ENCODE assay signal across 22 cellular contexts in the genomic region with DNA sequence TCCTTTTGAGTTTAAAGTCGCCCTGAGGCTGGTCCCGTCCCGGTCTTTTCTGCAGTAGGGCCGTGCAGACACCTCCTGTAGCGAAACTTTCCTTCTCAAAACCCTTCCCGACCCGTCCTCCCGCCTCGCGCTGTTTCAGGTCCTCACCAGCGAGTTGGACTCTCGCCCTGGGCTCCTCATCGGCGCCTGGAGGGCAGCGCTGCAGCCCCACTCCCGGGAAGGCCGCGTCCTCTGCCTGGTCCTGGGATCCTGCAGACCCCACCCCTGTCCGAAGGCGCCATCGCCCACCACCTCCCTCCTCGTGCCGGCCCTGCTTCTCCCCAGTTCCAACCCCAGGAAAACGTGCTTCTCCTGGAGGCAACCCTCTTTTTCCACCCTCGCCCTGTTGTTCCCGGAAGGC. TPM values are rescaled to one million over a fixed set of nuclear protein-coding genes. Genes with fewer than 3 reads are reported as not detected.
DNase-seq lines count a peak whose midpoint lies in the region; ATAC-seq and TF ChIP-seq lines count a peak whose summit lies in the region.
"Had no signal": no experiment of that assay in that cellular context is flagged by ENCODE, and none has a peak within 500 bp of the region (broad histone marks: within the 10 kb centered on the region; RNA-seq: fewer than 3 reads in every experiment).

No MANE protein-coding gene starts in this region.

- H3K9me3 ChIP-seq in upper lobe of right lung = peaks cover 9% of the 10 kb centered on the region

- POLR2A ChIA-PET in WTC11 (lab: Charles Lee) = no interaction called here

- H3K27ac ChIP-seq in upper lobe of right lung = no peak overlapping the region
- H3K27ac ChIP-seq: BLaER1 treated with 17β-estradiol and CSF1 and Interleukin-3, amounts not matched to agents 10 nM and 100 nM; neural progenitor cell; RWPE1; SK-N-MC had no signal

- DNase-seq in WTC11 (ENCODE audit: low spot score) = peak; percentile 23
- DNase-seq in fibroblast of peridontal ligament (ENCODE audit: extremely low read depth) = peak; percentile 19
- DNase-seq in mucosa of gallbladder (ENCODE audit: low spot score) = peak; percentile 23
- no peak for DNase-seq in upper lobe of right lung
- no peak for DNase-seq in HK-2 (ENCODE audit: unreplicated experiment)
- no peak for DNase-seq in SW480 (ENCODE audit: low spot score)
- DNase-seq in activated effector memory CD4-positive, alpha-beta T cell treated with Interleukin-2 at 50 U/mL for 16 hours = no peak
- DNase-seq: activated CD4-positive, alpha-beta T cell treated with anti-CD3 and anti-CD28 coated beads for 36 hours; activated naive CD8-positive, alpha-beta T cell treated with anti-CD3 and anti-CD28 coated beads, Interleukin-2, amount 50 U/mL, for 24 hours; COR-L47; DMS79 treated with DMSO at 0.1 percent for 48 hours; Kasumi-1; kidney glomerular epithelial cell; NCI-H446 treated with DMSO at 0.1 percent for 48 hours; T-helper 17 cell; tibial artery had no signal

- ATAC-seq in WTC11 (peak; percentile 44), upper lobe of right lung (peak; percentile 58)
- ATAC-seq: activated CD4-positive, alpha-beta T cell treated with anti-CD3 and anti-CD28 coated beads for 36 hours; activated naive CD8-positive, alpha-beta T cell treated with anti-CD3 and anti-CD28 coated beads, Interleukin-2, amount 50 U/mL, for 24 hours; body of pancreas; T-helper 17 cell had no signal

- no peaks in the 10 kb centered on the region for H3K27me3 ChIP-seq in upper lobe of right lung
- H3K27me3 ChIP-seq: BLaER1 treated with 17β-estradiol and CSF1 and Interleukin-3, amounts not matched to agents 10 nM and 100 nM; body of pancreas; neural progenitor cell; tibial artery had no signal

- H3K4me3 Mint-ChIP-seq in WTC11 = peak overlapping the region; percentile 63
- H3K4me3 Mint-ChIP-seq: activated CD4-positive, alpha-beta T cell treated with anti-CD3 and anti-CD28 coated beads for 36 hours; activated naive CD8-positive, alpha-beta T cell treated with anti-CD3 and anti-CD28 coated beads, Interleukin-2, amount 50 U/mL, for 24 hours; neural progenitor cell; stimulated activated naive CD8-positive, alpha-beta T cell treated with anti-CD3 and anti-CD28 coated beads, Interleukin-15, Interleukin-2, amounts not matched to agents 100 ng/mL and 50 ng/mL, for 24 hours; T-helper 17 cell had no signal

- peak overlapping the region; percentile 47; the same call in 1 of the 2 replicates for H3K27ac Mint-ChIP-seq in WTC11
- H3K27ac Mint-ChIP-seq: activated CD4-positive, alpha-beta T cell treated with anti-CD3 and anti-CD28 coated beads for 36 hours; activated naive CD8-positive, alpha-beta T cell treated with anti-CD3 and anti-CD28 coated beads, Interleukin-2, amount 50 U/mL, for 24 hours; neural progenitor cell; stimulated activated naive CD8-positive, alpha-beta T cell treated with anti-CD3 and anti-CD28 coated beads, Interleukin-15, Interleukin-2, amounts not matched to agents 100 ng/mL and 50 ng/mL, for 24 hours; T-helper 17 cell had no signal

- H3K27me3 Mint-ChIP-seq in WTC11 (ENCODE audit: low read depth) = no peaks in the 10 kb centered on the region
- H3K27me3 Mint-ChIP-seq: activated CD4-positive, alpha-beta T cell treated with anti-CD3 and anti-CD28 coated beads for 36 hours; activated naive CD8-positive, alpha-beta T cell treated with anti-CD3 and anti-CD28 coated beads, Interleukin-2, amount 50 U/mL, for 24 hours; stimulated activated naive CD8-positive, alpha-beta T cell treated with anti-CD3 and anti-CD28 coated beads, Interleukin-15, Interleukin-2, amounts not matched to agents 100 ng/mL and 50 ng/mL, for 24 hours; T-helper 17 cell had no signal

- H3K9me3 Mint-ChIP-seq in WTC11 = peaks cover 22% of the 10 kb centered on the region

- CTCF ChIA-PET in WTC11 (lab: Charles Lee) = no interaction called here

- H3K36me3 Mint-ChIP-seq in WTC11 = peaks cover 62% of the 10 kb centered on the region

- TF ChIP-seq CTCF in WTC11 (IDR thresholded peaks at IDR 0.05) = no peak
- no peak for TF ChIP-seq CTCF in upper lobe of right lung (IDR thresholded peaks at IDR 0.05)

- peak overlapping the region; percentile 29 for H3K4me3 ChIP-seq in upper lobe of right lung
- H3K4me3 ChIP-seq: BLaER1 treated with 17β-estradiol and CSF1 and Interleukin-3, amounts not matched to agents 10 nM and 100 nM; body of pancreas; neural progenitor cell; SK-N-MC had no signal

- peaks cover 38% of the 10 kb centered on the region for H3K36me3 ChIP-seq in upper lobe of right lung

- H3K4me1 Mint-ChIP-seq in WTC11 = peaks cover 23% of the 10 kb centered on the region
- H3K4me1 Mint-ChIP-seq: activated CD4-positive, alpha-beta T cell treated with anti-CD3 and anti-CD28 coated beads for 36 hours; activated naive CD8-positive, alpha-beta T cell treated with anti-CD3 and anti-CD28 coated beads, Interleukin-2, amount 50 U/mL, for 24 hours; neural progenitor cell; T-helper 17 cell had no signal

- intact Hi-C loops in upper lobe of right lung (cut with DNase I) = no loop called here

- H3K4me1 ChIP-seq in upper lobe of right lung = no peaks in the 10 kb centered on the region
- H3K4me1 ChIP-seq: BLaER1 treated with 17β-estradiol and CSF1 and Interleukin-3, amounts not matched to agents 10 nM and 100 nM; body of pancreas; neural progenitor cell; tibial artery had no signal

TF ChIP-seq in WTC11, 78 proteins besides CTCF, POLR2A, EP300 and RAD21 (continues in another document):
- no peak for TF ChIP-seq ZNF512 (CRISPR knock-in tag; IDR thresholded peaks at IDR 0.05; ENCODE audit: borderline replicate concordance)
- no peak for TF ChIP-seq SMAD3 (CRISPR knock-in tag; IDR thresholded peaks at IDR 0.05; ENCODE audit: borderline replicate concordance)
- no peak for TF ChIP-seq AR (CRISPR knock-in tag; IDR thresholded peaks at IDR 0.05)
- TF ChIP-seq, protein P1, sequence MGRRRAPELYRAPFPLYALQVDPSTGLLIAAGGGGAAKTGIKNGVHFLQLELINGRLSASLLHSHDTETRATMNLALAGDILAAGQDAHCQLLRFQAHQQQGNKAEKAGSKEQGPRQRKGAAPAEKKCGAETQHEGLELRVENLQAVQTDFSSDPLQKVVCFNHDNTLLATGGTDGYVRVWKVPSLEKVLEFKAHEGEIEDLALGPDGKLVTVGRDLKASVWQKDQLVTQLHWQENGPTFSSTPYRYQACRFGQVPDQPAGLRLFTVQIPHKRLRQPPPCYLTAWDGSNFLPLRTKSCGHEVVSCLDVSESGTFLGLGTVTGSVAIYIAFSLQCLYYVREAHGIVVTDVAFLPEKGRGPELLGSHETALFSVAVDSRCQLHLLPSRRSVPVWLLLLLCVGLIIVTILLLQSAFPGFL (CRISPR knock-in tag; IDR thresholded peaks at IDR 0.05; ENCODE audit: borderline replicate concordance) = no peak

RNA-seq across cellular contexts. Expression of gene ZNF701, which starts 15.0 kb away (rescaled TPM):
- total RNA-seq in WTC11 (2021) (34.6 to 40.3 TPM (median 35.0 TPM) in 3 replicates), mucosa of gallbladder (30.4 TPM), upper lobe of right lung (18.5 TPM)

RNA-seq across cellular contexts. Expression of gene ZNF83, which starts 53.1 kb away (rescaled TPM):
- 32.5 to 36.4 TPM (median 34.1 TPM) in 3 replicates for total RNA-seq in WTC11 (2021)
- 80.9 TPM for total RNA-seq in mucosa of gallbladder
- 43.7 TPM for total RNA-seq in upper lobe of right lung

RNA-seq across cellular contexts. Expression of gene ZNF808, which starts 57.6 kb away (rescaled TPM):
- total RNA-seq in WTC11 (2021) = 47.1 to 59.2 TPM (median 49.2 TPM) in 3 replicates
- total RNA-seq in mucosa of gallbladder = 34.2 TPM
- total RNA-seq in upper lobe of right lung = 33.3 TPM

Comparison
In these comparisons a context has a peak if more than half of its experiments do, and no peak if none do; other contexts are left out.
1. DNase-seq: peak in WTC11 (single experiment), fibroblast of peridontal ligament (single experiment) and mucosa of gallbladder (single experiment); none in upper lobe of right lung (single experiment), HK-2 (single experiment), SW480 (single experiment) and activated effector memory CD4-positive, alpha-beta T cell treated with Interleukin-2 at 50 U/mL for 16 hours (single experiment).